Comparison of ENCODE assay signal across 1 cellular context in genomic region chr22:24175160-24175808, GRCh38.
TF ChIP-seq lines count a peak whose summit lies in the region.

No MANE protein-coding gene starts in this region.

TF ChIP-seq in GM23338, 12 proteins besides CTCF, POLR2A, EP300 and RAD21 (continued from another document):
- TF ChIP-seq REST (IDR thresholded peaks at IDR 0.05; ENCODE audit: unreplicated experiment) (no peak), POLR2AphosphoS5 (IDR thresholded peaks at IDR 0.05; ENCODE audit: low read depth) (no peak), EZH2 (IDR thresholded peaks at IDR 0.05; ENCODE audit: low read depth, unreplicated experiment) (no peak), ETS1 (IDR thresholded peaks at IDR 0.05) (no peak)
